Comparison of ENCODE assay signal across 18 cellular contexts in genomic region chr14:90691627-90692026, GRCh38.
"Had no signal": no experiment of that assay in that cellular context is flagged by ENCODE, and none has a peak within 500 bp of the region (broad histone marks: within the 10 kb centered on the region; RNA-seq: fewer than 3 reads in every experiment).

No MANE protein-coding gene starts in this region.

- H3K36me3 Mint-ChIP-seq: immature natural killer cell; naive thymus-derived CD4-positive, alpha-beta T cell had no signal

- H3K27me3 ChIP-seq: esophagus muscularis mucosa, right atrium auricular region, sigmoid colon had no signal

- H3K36me3 ChIP-seq: right atrium auricular region had no signal

- H3K4me3 ChIP-seq: esophagus muscularis mucosa, left ventricle myocardium inferior, lung, right atrium auricular region, sigmoid colon, smooth muscle cell had no signal

- H3K9me3 ChIP-seq: esophagus muscularis mucosa, left ventricle myocardium inferior, right atrium auricular region, sigmoid colon had no signal

- H3K27ac ChIP-seq: epithelial cell of prostate, esophagus muscularis mucosa, left ventricle myocardium inferior, right atrium auricular region had no signal

- H3K4me3 Mint-ChIP-seq: dendritic cell treated with granulocyte-macrophage colony-stimulating factor and Interleukin-4, amounts not matched to agents 40 ng/mL and 50 ng/mL, for 4 days; effector memory CD8-positive, alpha-beta T cell; immature natural killer cell; naive thymus-derived CD4-positive, alpha-beta T cell had no signal

- H3K4me1 Mint-ChIP-seq: immature natural killer cell had no signal

- H3K9me3 Mint-ChIP-seq: dendritic cell treated with granulocyte-macrophage colony-stimulating factor and Interleukin-4, amounts not matched to agents 40 ng/mL and 50 ng/mL, for 4 days; effector memory CD8-positive, alpha-beta T cell; immature natural killer cell; naive thymus-derived CD4-positive, alpha-beta T cell had no signal

- H3K27ac Mint-ChIP-seq: dendritic cell treated with granulocyte-macrophage colony-stimulating factor and Interleukin-4, amounts not matched to agents 40 ng/mL and 50 ng/mL, for 4 days; effector memory CD8-positive, alpha-beta T cell; immature natural killer cell; naive thymus-derived CD4-positive, alpha-beta T cell had no signal

- ATAC-seq: effector memory CD8-positive, alpha-beta T cell; left cardiac atrium; naive thymus-derived CD4-positive, alpha-beta T cell had no signal

- H3K27me3 Mint-ChIP-seq: dendritic cell treated with granulocyte-macrophage colony-stimulating factor and Interleukin-4, amounts not matched to agents 40 ng/mL and 50 ng/mL, for 4 days had no signal

- DNase-seq: cerebellar nuclear complex; effector memory CD8-positive, alpha-beta T cell; immature natural killer cell; kidney; left cardiac atrium; left ventricle myocardium inferior; naive thymus-derived CD4-positive, alpha-beta T cell; posterior cingulate gyrus; sigmoid colon; stimulated activated CD4-positive, alpha-beta T cell treated with anti-CD3 and anti-CD28 coated beads, Interleukin-2, amount 100 ng/mL, for 48 hours; stimulated activated naive CD4-positive, alpha-beta T cell treated with Interleukin-2 at 50 U/mL for 16 hours; trophoblast cell had no signal
